In the genomic region with DNA sequence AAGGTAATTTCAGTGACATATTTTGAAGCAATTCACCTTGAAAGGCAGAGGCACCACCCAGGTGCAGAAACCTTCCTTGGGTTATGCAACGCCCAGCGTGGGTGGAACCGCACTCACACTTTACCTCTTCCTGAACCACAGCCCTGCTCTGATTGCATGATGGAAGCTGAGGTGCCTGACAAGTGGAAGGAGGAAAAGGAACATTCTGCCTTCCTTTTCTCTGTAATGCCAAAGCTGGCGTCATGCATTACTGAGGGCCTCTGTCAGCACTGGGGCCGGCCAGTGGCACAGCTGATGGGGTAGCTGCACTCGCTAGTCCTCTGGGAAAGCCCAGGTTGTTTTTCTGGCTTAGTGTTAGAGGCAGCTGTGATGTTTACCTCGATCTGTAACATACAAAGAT, we compare ENCODE assay signal across 9 cellular contexts.
DNase-seq lines count a peak whose midpoint lies in the region; ATAC-seq and TF ChIP-seq lines count a peak whose summit lies in the region.
"Had no signal": no experiment of that assay in that cellular context is flagged by ENCODE, and none has a peak within 500 bp of the region (broad histone marks: within the 10 kb centered on the region; RNA-seq: fewer than 3 reads in every experiment).

No MANE protein-coding gene starts in this region.

- no peak overlapping the region for H2AFZ ChIP-seq in Karpas-422 (ENCODE audit: low read length)

- DNase-seq in SW480 (ENCODE audit: low spot score) (peak; percentile 79), sigmoid colon (peak; percentile 78), HEK293T (ENCODE audit: extremely low spot score) (no peak), HUDEP-2 (lab: John Stamatoyannopoulos, UW; ENCODE audit: unreplicated experiment in 76 of 76) (no peak), Karpas-422 (no peak), aorta (no peak)
- DNase-seq in effector memory CD4-positive, alpha-beta T cell: peak in 1 of 3 donors; percentile 14

- H3K4me3 ChIP-seq in effector memory CD4-positive, alpha-beta T cell (ENCODE audit: insufficient read depth, low read depth, low read length, poor library complexity, severe bottlenecking): peak overlapping the region; percentile 28
- H3K4me3 ChIP-seq in sigmoid colon: no peak overlapping the region
- no peak overlapping the region for H3K4me3 ChIP-seq in Karpas-422 (ENCODE audit: low read length)
- H3K4me3 ChIP-seq in aorta (ENCODE audit: low read length in 2 of 2): no peak overlapping the region
- H3K4me3 ChIP-seq: right lobe of liver had no signal

- intact Hi-C loops in sigmoid colon (cut with DNase I) (no loop called here), aorta (cut with DNase I) (no loop called here)

- H3K9me3 ChIP-seq in effector memory CD4-positive, alpha-beta T cell (ENCODE audit: control insufficient read depth, low read length): no peaks in the 10 kb centered on the region
- H3K9me3 ChIP-seq in sigmoid colon (peaks cover 0 to 4% (median 0%) of the 10 kb centered on the region in 4 donors), Karpas-422 (ENCODE audit: low read length) (no peaks in the 10 kb centered on the region), aorta (ENCODE audit: control insufficient read depth, low read length) (no peaks in the 10 kb centered on the region)
- H3K9me3 ChIP-seq: right lobe of liver had no signal

- peak; percentile 59 for ATAC-seq in GM19463 (IDR thresholded peaks at IDR 0.05; ENCODE audit: unreplicated experiment)
- no peak for ATAC-seq in aorta (ENCODE audit: low FRiP score)

- TF ChIP-seq POLR2A in sigmoid colon (IDR thresholded peaks at IDR 0.05): peak in 1 of 2 donors; percentile 21

- CTCF ChIA-PET in HEK293T (lab: Yijun Ruan, JAX): interaction anchor here (0.6 kb wide), 1 partner anchor 572 kb away, joined by 5 read pairs; no protein-coding TSS in a partner anchor

- no peak overlapping the region for H3K9ac ChIP-seq in Karpas-422 (ENCODE audit: low read length)

- peak overlapping the region; percentile 27 for H3K27ac ChIP-seq in effector memory CD4-positive, alpha-beta T cell (ENCODE audit: insufficient read depth, low read length, poor library complexity, severe bottlenecking)
- H3K27ac ChIP-seq in sigmoid colon: peak overlapping the region; percentile 64 to 69 (median 68)
- H3K27ac ChIP-seq in Karpas-422 (ENCODE audit: low read length): no peak overlapping the region
- no peak overlapping the region for H3K27ac ChIP-seq in aorta (ENCODE audit: low read depth in 1 of 2, low read length in 2 of 2)

- no peaks in the 10 kb centered on the region for H3K36me3 ChIP-seq in effector memory CD4-positive, alpha-beta T cell (ENCODE audit: control insufficient read depth, insufficient read depth, low read length)
- no peaks in the 10 kb centered on the region for H3K36me3 ChIP-seq in sigmoid colon
- H3K36me3 ChIP-seq in Karpas-422 (ENCODE audit: insufficient read depth, low read length): no peaks in the 10 kb centered on the region
- no peaks in the 10 kb centered on the region for H3K36me3 ChIP-seq in aorta (ENCODE audit: control insufficient read depth in 1 of 2, insufficient read depth in 2 of 2, low read length in 1 of 2)
- H3K36me3 ChIP-seq: right lobe of liver had no signal

- H3K79me2 ChIP-seq in Karpas-422 (ENCODE audit: low read length): no peaks in the 10 kb centered on the region

- H3K9me2 ChIP-seq in Karpas-422 (replicated peaks; ENCODE audit: insufficient read depth, low read length): no peaks in the 10 kb centered on the region

- no peak for TF ChIP-seq CTCF in sigmoid colon (IDR thresholded peaks at IDR 0.05)

- H3K4me2 ChIP-seq in Karpas-422 (ENCODE audit: low read depth, low read length, poor library complexity, severe bottlenecking): no peak overlapping the region

- POLR2A ChIA-PET in HEK293T (lab: Yijun Ruan, JAX): no interaction called here

- peaks cover 22% of the 10 kb centered on the region for H3K4me1 ChIP-seq in effector memory CD4-positive, alpha-beta T cell (ENCODE audit: control insufficient read depth, insufficient read depth, low read length, poor library complexity, severe bottlenecking)
- H3K4me1 ChIP-seq in sigmoid colon (peaks cover 0 to 51% (median 38%) of the 10 kb centered on the region in 4 donors), Karpas-422 (ENCODE audit: low read length) (no peaks in the 10 kb centered on the region), aorta (ENCODE audit: control insufficient read depth in 1 of 2, insufficient read depth in 2 of 2, low read length in 2 of 2) (no peaks in the 10 kb centered on the region)

- peak in 1 of 4 donors; percentile 60 for TF ChIP-seq EP300 in sigmoid colon (IDR thresholded peaks at IDR 0.05)

- H4K20me1 ChIP-seq in Karpas-422 (ENCODE audit: insufficient read depth, low read depth, low read length): peaks cover 13% of the 10 kb centered on the region; the same call in 1 of the 2 replicates

- no peaks in the 10 kb centered on the region for H3K27me3 ChIP-seq in effector memory CD4-positive, alpha-beta T cell (replicated peaks; ENCODE audit: control insufficient read depth, insufficient read depth, low read length, poor library complexity, severe bottlenecking)
- H3K27me3 ChIP-seq in sigmoid colon (no peaks in the 10 kb centered on the region), Karpas-422 (ENCODE audit: low read length) (no peaks in the 10 kb centered on the region), aorta (ENCODE audit: control insufficient read depth in 1 of 2, insufficient read depth in 2 of 2, low read length in 1 of 2) (no peaks in the 10 kb centered on the region)
- H3K27me3 ChIP-seq: right lobe of liver had no signal

- 11 to 47% methylated on average over 7 of the region's 7 CpGs for WGBS in sigmoid colon, 2 donors
- WGBS in aorta, 2 donors: 75 to 82% methylated on average over 7 of the region's 7 CpGs

TF ChIP-seq in HEK293T, 16 proteins besides CTCF, POLR2A, EP300 and RAD21:
- TF ChIP-seq, protein P1, sequence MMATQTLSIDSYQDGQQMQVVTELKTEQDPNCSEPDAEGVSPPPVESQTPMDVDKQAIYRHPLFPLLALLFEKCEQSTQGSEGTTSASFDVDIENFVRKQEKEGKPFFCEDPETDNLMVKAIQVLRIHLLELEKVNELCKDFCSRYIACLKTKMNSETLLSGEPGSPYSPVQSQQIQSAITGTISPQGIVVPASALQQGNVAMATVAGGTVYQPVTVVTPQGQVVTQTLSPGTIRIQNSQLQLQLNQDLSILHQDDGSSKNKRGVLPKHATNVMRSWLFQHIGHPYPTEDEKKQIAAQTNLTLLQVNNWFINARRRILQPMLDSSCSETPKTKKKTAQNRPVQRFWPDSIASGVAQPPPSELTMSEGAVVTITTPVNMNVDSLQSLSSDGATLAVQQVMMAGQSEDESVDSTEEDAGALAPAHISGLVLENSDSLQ (IDR thresholded peaks at IDR 0.05): no peak
- TF ChIP-seq SP1 (IDR thresholded peaks at IDR 0.05): no peak
- TF ChIP-seq L3MBTL2 (conservative IDR thresholded peaks at IDR 0.05): no peak
- TF ChIP-seq BHLHE40 (IDR thresholded peaks at IDR 0.05; ENCODE audit: borderline replicate concordance): no peak
- TF ChIP-seq TARDBP (IDR thresholded peaks at IDR 0.05): no peak
- TF ChIP-seq FOXM1 (IDR thresholded peaks at IDR 0.05; ENCODE audit: borderline replicate concordance): no peak
- TF ChIP-seq ARNT (IDR thresholded peaks at IDR 0.05): no peak
- no peak for TF ChIP-seq FOXA1 (IDR thresholded peaks at IDR 0.05)
- TF ChIP-seq HDGF (IDR thresholded peaks at IDR 0.05; ENCODE audit: borderline replicate concordance): no peak
- TF ChIP-seq ELF4 (IDR thresholded peaks at IDR 0.05): no peak
- TF ChIP-seq CTBP1 (IDR thresholded peaks at IDR 0.05; ENCODE audit: borderline replicate concordance): no peak
- no peak for TF ChIP-seq LEF1 (IDR thresholded peaks at IDR 0.05; ENCODE audit: borderline replicate concordance)
- TF ChIP-seq SUZ12 (IDR thresholded peaks at IDR 0.05): no peak
- no peak for TF ChIP-seq NFRKB (IDR thresholded peaks at IDR 0.05)

Comparison
In these comparisons a context has a peak if more than half of its experiments do, and no peak if none do; other contexts are left out.
1. DNase-seq: peak in SW480 (single experiment) and sigmoid colon (single experiment); none in HEK293T (single experiment), HUDEP-2 (0 of 76), Karpas-422 (single experiment) and aorta (0 of 2).
2. H3K27ac ChIP-seq: peak in effector memory CD4-positive, alpha-beta T cell (single experiment) and sigmoid colon (4 of 4); none in Karpas-422 (single experiment) and aorta (0 of 2).